In the genomic region with DNA sequence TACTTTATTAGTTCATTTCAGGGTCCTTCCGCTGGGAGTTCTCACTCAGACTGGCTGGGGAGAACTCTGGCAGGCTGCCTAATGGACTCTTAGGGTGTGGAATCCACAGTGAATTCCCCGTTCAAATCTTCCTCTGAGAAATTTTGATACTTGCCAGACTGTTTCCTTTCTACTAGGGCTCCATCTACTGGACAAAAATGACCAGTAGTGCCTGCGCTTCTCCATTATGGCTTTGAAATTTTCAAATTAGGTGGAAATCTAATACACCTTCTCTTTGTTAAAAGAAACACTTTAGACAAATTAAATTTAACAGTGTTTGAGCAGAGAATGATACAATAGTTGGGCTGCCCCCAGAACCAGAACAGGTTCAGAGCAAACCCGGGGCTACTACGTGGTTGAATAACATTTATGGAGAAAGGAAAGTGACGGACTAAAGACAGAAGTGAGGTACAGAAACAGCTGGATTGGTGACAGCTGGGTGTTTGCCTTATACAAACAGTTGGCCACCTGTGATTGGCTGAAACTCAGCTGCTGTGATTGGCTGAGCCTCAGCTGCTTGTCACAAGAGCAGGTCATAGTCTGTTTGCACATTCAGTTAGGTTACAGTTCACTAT, we compare ENCODE assay signal across 8 cellular contexts. TPM values are rescaled to one million over a fixed set of nuclear protein-coding genes. Genes with fewer than 3 reads are reported as not detected.
DNase-seq lines count a peak whose midpoint lies in the region; ATAC-seq, FAIRE-seq and TF ChIP-seq lines count a peak whose summit lies in the region.

No MANE protein-coding gene starts in this region.

- TF ChIP-seq POLR2A in spleen (IDR thresholded peaks at IDR 0.05): no peak

- no peaks in the 10 kb centered on the region for H3K27me3 ChIP-seq in bronchial epithelial cell (ENCODE audit: control insufficient read depth, insufficient read depth, low read length)
- no peaks in the 10 kb centered on the region for H3K27me3 ChIP-seq in spleen (replicated peaks in 1 of 7)

- no peaks in the 10 kb centered on the region for H3K9me3 ChIP-seq in spleen

- DNase-seq in CMK (ENCODE audit: low read depth): peak; percentile 51
- peak; percentile 84 for DNase-seq in LoVo (ENCODE audit: low spot score)
- peak; percentile 78 for DNase-seq in RCC 7860 (ENCODE audit: low spot score)
- peak; percentile 85 for DNase-seq in bronchial epithelial cell (ENCODE audit: low read depth)
- DNase-seq in iris pigment epithelial cell (ENCODE audit: low read depth): peak; percentile 90
- no peak for DNase-seq in spleen
- DNase-seq in activated CD4-positive, CD25-positive, alpha-beta regulatory T cell treated with anti-CD3 and anti-CD28 coated beads, Interleukin-2, amount 50 U/mL, for 72 hours: no peak

- ATAC-seq in GM19372 (IDR thresholded peaks at IDR 0.05; ENCODE audit: low read depth, unreplicated experiment): peak; percentile 39

- H3K4me3 ChIP-seq in bronchial epithelial cell (ENCODE audit: low read depth, low read length) (peak overlapping the region; percentile 13), spleen (peak overlapping the region in 1 of 8 donors; percentile 27)

- WGBS in spleen, 5 donors: 16 to 30% (median 21%) methylated on average over 6 of the region's 6 CpGs

- TF ChIP-seq CTCF in bronchial epithelial cell (IDR thresholded peaks at IDR 0.05; ENCODE audit: insufficient read depth, low read length, severe bottlenecking) (peak; percentile 63), spleen (IDR thresholded peaks at IDR 0.05 in 8 of 11, conservative IDR thresholded peaks at IDR 0.05 in 3 of 11) (peak; percentile 51 to 85 (median 79))

- H3K4me1 ChIP-seq in spleen: peaks cover 0 to 27% (median 7%) of the 10 kb centered on the region in 6 donors

- intact Hi-C loops in spleen (cut with DNase I; ENCODE audit: low total_unique reads): loop anchor here (10.0 kb wide), 1 partner anchor 432 kb away; no protein-coding TSS in a partner anchor

- H3K36me3 ChIP-seq in bronchial epithelial cell (ENCODE audit: control insufficient read depth, insufficient read depth, low read length) (no peaks in the 10 kb centered on the region), spleen (no peaks in the 10 kb centered on the region)

- FAIRE-seq in RCC 7860 (lab: Jason Lieb, UNC) (peak; percentile 80), bronchial epithelial cell (lab: Jason Lieb, UNC) (no peak)

- peak overlapping the region in 6 of 8 donors; percentile 15 to 75 (median 46) for H3K27ac ChIP-seq in spleen

RNA-seq across cellular contexts. Expression of a gene that starts 52.9 kb away (rescaled TPM):
- total RNA-seq in bronchial epithelial cell (9.7 and 11.6 TPM in 2 replicates), spleen (10 to 100 TPM; 10.0 to 15.7 (median 10.4) TPM)
- polyA plus RNA-seq in spleen: 10 to 100 TPM in 1 of 3 donors, 1 to 10 TPM in 2; 7.9 to 12.0 (median 9.4) TPM

Comparison
In these comparisons a context has a peak if more than half of its experiments do, and no peak if none do; other contexts are left out.
1. DNase-seq: peak in CMK (single experiment), LoVo (single experiment), RCC 7860 (single experiment), bronchial epithelial cell (single experiment) and iris pigment epithelial cell (single experiment); none in spleen (single experiment) and activated CD4-positive, CD25-positive, alpha-beta regulatory T cell treated with anti-CD3 and anti-CD28 coated beads, Interleukin-2, amount 50 U/mL, for 72 hours (single experiment).